ENCODE assay signal across 31 cellular contexts in genomic region chr10:82075605-82076004, GRCh38.
A peak's percentile ranks its signal among the peaks of the same experiment; 100 is the strongest.
DNase-seq lines count a peak whose midpoint lies in the region; ATAC-seq, FAIRE-seq and TF ChIP-seq lines count a peak whose summit lies in the region.
"Had no signal": no experiment of that assay in that cellular context is flagged by ENCODE, and none has a peak within 500 bp of the region (broad histone marks: within the 10 kb centered on the region; RNA-seq: fewer than 3 reads in every experiment).

No MANE protein-coding gene starts in this region.

- intact Hi-C loops in endothelial cell of umbilical vein (cut with micrococcal nuclease) = no loop called here

- H2AFZ ChIP-seq in endothelial cell of umbilical vein (ENCODE audit: low read depth, low read length) = peak overlapping the region; percentile 45

- H3K9me1 ChIP-seq in endothelial cell of umbilical vein (replicated peaks; ENCODE audit: control insufficient read depth, extremely low read depth, insufficient read depth, low read length) = no peaks in the 10 kb centered on the region

- H4K20me1 ChIP-seq in endothelial cell of umbilical vein (replicated peaks; ENCODE audit: control insufficient read depth, extremely low read depth, insufficient read depth, low read length) = no peaks in the 10 kb centered on the region

- H3K36me3 ChIP-seq in endothelial cell of umbilical vein (ENCODE audit: control insufficient read depth in 2 of 2, extremely low read depth in 1 of 2, insufficient read depth in 2 of 2, low read length in 2 of 2) (no peaks in the 10 kb centered on the region), suprapubic skin (no peaks in the 10 kb centered on the region)
- H3K36me3 ChIP-seq: BE2C had no signal

- H3K9me3 ChIP-seq in endothelial cell of umbilical vein (replicated peaks; ENCODE audit: control insufficient read depth, insufficient read depth, low read length) = no peaks in the 10 kb centered on the region
- H3K9me3 ChIP-seq in suprapubic skin = no peaks in the 10 kb centered on the region
- H3K9me3 ChIP-seq: A549, BE2C, BLaER1, Caco-2 had no signal

- DNase-seq in dermis microvascular lymphatic vessel endothelial cell (ENCODE audit: low read depth in 2 of 2) (peak; percentile 40 to 61), endothelial cell of umbilical vein (ENCODE audit: low read depth, low spot score) (peak; percentile 71), suprapubic skin (ENCODE audit: low spot score in 2 of 2) (no peak)
- DNase-seq: 8988T; ACHN; AML-193; BE2C; C1 segment of cervical spinal cord; Caco-2; Calu3; CD4-positive, alpha-beta memory T cell; CD4-positive, alpha-beta T cell; CD4-positive, CD25-positive, alpha-beta regulatory T cell; CD8-positive, alpha-beta memory T cell; CD8-positive, alpha-beta T cell; COR-L47; DMS 273 treated with DMSO at 0.1 percent for 48 hours; DMS153; DMS53; DMS79; DMS79 treated with DMSO at 0.1 percent for 48 hours; DND-41; EL had no signal

- no peak for ATAC-seq in HG03159 (IDR thresholded peaks at IDR 0.05; ENCODE audit: unreplicated experiment)
- ATAC-seq: A549; CD8-positive, alpha-beta T cell had no signal

- H3K27me3 ChIP-seq in endothelial cell of umbilical vein (ENCODE audit: control insufficient read depth in 2 of 2, insufficient read depth in 2 of 2, low read length in 2 of 2) = no peaks in the 10 kb centered on the region
- no peaks in the 10 kb centered on the region for H3K27me3 ChIP-seq in suprapubic skin
- H3K27me3 ChIP-seq: BE2C; BLaER1; BLaER1 treated with 17β-estradiol and CSF1 and Interleukin-3, amounts not matched to agents 10 nM and 100 nM had no signal

- no peak for TF ChIP-seq POLR2A in endothelial cell of umbilical vein (IDR thresholded peaks at IDR 0.05; ENCODE audit: low read depth, low read length)
- no peak for TF ChIP-seq POLR2A in suprapubic skin (IDR thresholded peaks at IDR 0.05)

- FAIRE-seq in endothelial cell of umbilical vein (lab: Jason Lieb, UNC) = peak; percentile 31
- FAIRE-seq: A204.1, A549, D721Med had no signal

- H3K27ac ChIP-seq in endothelial cell of umbilical vein (ENCODE audit: insufficient read depth, low read depth, low read length) (no peak overlapping the region), suprapubic skin (no peak overlapping the region)
- H3K27ac ChIP-seq: 22Rv1; A549; BLaER1; BLaER1 treated with 17β-estradiol and CSF1 and Interleukin-3, amounts not matched to agents 10 nM and 100 nM; C4-2B had no signal

- no peak for TF ChIP-seq CTCF in endothelial cell of umbilical vein (IDR thresholded peaks at IDR 0.05; ENCODE audit: extremely low read depth in 1 of 2, insufficient read depth in 1 of 2, low read depth in 1 of 2, low read length in 2 of 2)
- TF ChIP-seq CTCF in suprapubic skin (IDR thresholded peaks at IDR 0.05) = no peak

- CTCF ChIA-PET in endothelial cell of umbilical vein (lab: Charles Lee) = no interaction called here

- 80% methylated on average over 3 of the region's 3 CpGs for WGBS in suprapubic skin

- POLR2A ChIA-PET in endothelial cell of umbilical vein (lab: Charles Lee) = no interaction called here

- dilution Hi-C loops in endothelial cell of umbilical vein (cut with MboI; ENCODE audit: extremely low pct_ligation_motif_present, low sequenced_read_pairs) = no loop called here

- no TSS peak for BruUV-seq in endothelial cell of umbilical vein (replicated peaks; lab: Mats Ljungman, UMichigan)

- peak overlapping the region; percentile 32 for H3K4me2 ChIP-seq in endothelial cell of umbilical vein (ENCODE audit: insufficient read depth, low read length)
- H3K4me2 ChIP-seq: A549; BLaER1; BLaER1 treated with 17β-estradiol and CSF1 and Interleukin-3, amounts not matched to agents 10 nM and 100 nM had no signal

- no peaks in the 10 kb centered on the region for H3K79me2 ChIP-seq in endothelial cell of umbilical vein (ENCODE audit: control insufficient read depth, insufficient read depth, low read length)

- H3K4me1 ChIP-seq in endothelial cell of umbilical vein (ENCODE audit: control insufficient read depth, extremely low read depth, insufficient read depth, low read length) (peaks cover 5% of the 10 kb centered on the region), suprapubic skin (no peaks in the 10 kb centered on the region)
- H3K4me1 ChIP-seq: A549, BLaER1, Caco-2 had no signal

- no peak for TF ChIP-seq EP300 in suprapubic skin (IDR thresholded peaks at IDR 0.05)

- H3K4me3 ChIP-seq in endothelial cell of umbilical vein (replicated peaks in 1 of 3; ENCODE audit: insufficient read depth in 1 of 3, low read depth in 1 of 3, low read length in 3 of 3) = no peak overlapping the region
- H3K4me3 ChIP-seq in suprapubic skin = no peak overlapping the region
- H3K4me3 ChIP-seq: A549; BLaER1; BLaER1 treated with 17β-estradiol and CSF1 and Interleukin-3, amounts not matched to agents 10 nM and 100 nM had no signal

- H3K9ac ChIP-seq in endothelial cell of umbilical vein (replicated peaks; ENCODE audit: extremely low read depth, insufficient read depth, low read length) = no peak overlapping the region
- H3K9ac ChIP-seq: BLaER1; BLaER1 treated with 17β-estradiol and CSF1 and Interleukin-3, amounts not matched to agents 10 nM and 100 nM had no signal

TF ChIP-seq in endothelial cell of umbilical vein, 7 proteins besides CTCF, POLR2A, EP300 and RAD21:
- peak; percentile 33 for TF ChIP-seq FOS (IDR thresholded peaks at IDR 0.05; ENCODE audit: borderline replicate concordance, insufficient read depth, low read length)
- peak; percentile 61 for TF ChIP-seq GATA2 (IDR thresholded peaks at IDR 0.05; ENCODE audit: insufficient read depth, insufficient read length, low read depth, low read length)
- TF ChIP-seq JUN (IDR thresholded peaks at IDR 0.05; ENCODE audit: borderline replicate concordance, insufficient read depth, insufficient read length, low read depth) = no peak

Comparison
In these comparisons a context has a peak if more than half of its experiments do, and no peak if none do; other contexts are left out.
1. DNase-seq: peak in dermis microvascular lymphatic vessel endothelial cell (2 of 2) and endothelial cell of umbilical vein (single experiment); none in suprapubic skin (0 of 2).